Comparison of ENCODE assay signal across 8 cellular contexts in genomic region chr1:167687919-167688519, GRCh38. TPM values are rescaled to one million over a fixed set of nuclear protein-coding genes. Genes with fewer than 3 reads are reported as not detected.
DNase-seq lines count a peak whose midpoint lies in the region; ATAC-seq and TF ChIP-seq lines count a peak whose summit lies in the region.

No MANE protein-coding gene starts in this region.

- TF ChIP-seq CTCF in heart left ventricle (IDR thresholded peaks at IDR 0.05) = peak; percentile 86 to 98 (median 93)

- no peaks in the 10 kb centered on the region for H3K27me3 ChIP-seq in CD4-positive, alpha-beta memory T cell (ENCODE audit: insufficient read depth, low read length)
- no peaks in the 10 kb centered on the region for H3K27me3 ChIP-seq in heart left ventricle

- intact Hi-C loops in CD4-positive, alpha-beta memory T cell (cut with micrococcal nuclease) = loop anchor here (1.0 to 10.0 kb wide), 5 partner anchors 51 to 423 kb away; no protein-coding TSS in a partner anchor
- intact Hi-C loops in heart left ventricle (cut with DNase I) = loop anchor here (1.0 to 10.0 kb wide), 9 partner anchors 36 to 136 kb away; partner anchors contain the start of genes RCSD1 (in 5 of the 10) and CREG1 (in 1 of the 10)

- H3K4me1 ChIP-seq in CD4-positive, alpha-beta memory T cell (ENCODE audit: insufficient read depth, low read length) = peaks cover 4% of the 10 kb centered on the region
- peaks cover 9 to 64% (median 47%) of the 10 kb centered on the region in 12 donors for H3K4me1 ChIP-seq in heart left ventricle

- H3K27me3 Mint-ChIP-seq in CD4-positive, alpha-beta memory T cell = no peaks in the 10 kb centered on the region
- H3K27me3 Mint-ChIP-seq in activated naive CD8-positive, alpha-beta T cell = no peaks in the 10 kb centered on the region

- WGBS in heart left ventricle, 4 donors = 24 to 27% (median 25%) methylated on average over 7 of the region's 7 CpGs

- TF ChIP-seq POLR2A in heart left ventricle (IDR thresholded peaks at IDR 0.05) = no peak

- H3K27ac ChIP-seq in CD4-positive, alpha-beta memory T cell (ENCODE audit: low read depth, low read length) = peak overlapping the region; percentile 14
- peak overlapping the region in 8 of 12 donors; percentile 41 to 89 (median 80) for H3K27ac ChIP-seq in heart left ventricle

- peak overlapping the region; percentile 55 to 87 (median 70) for H3K27ac Mint-ChIP-seq in CD4-positive, alpha-beta memory T cell
- H3K27ac Mint-ChIP-seq in activated naive CD8-positive, alpha-beta T cell = peak overlapping the region; percentile 71

- no peak overlapping the region for H3K4me3 Mint-ChIP-seq in CD4-positive, alpha-beta memory T cell
- no peak overlapping the region for H3K4me3 Mint-ChIP-seq in activated naive CD8-positive, alpha-beta T cell

- peak; percentile 70 to 78 (median 73) for DNase-seq in CD4-positive, alpha-beta memory T cell
- DNase-seq in NCI-H1048 (lab: John Stamatoyannopoulos, UW) (peak; percentile 69), SKM-1 treated with dmso at 0.1 percent for 144 hours (lab: John Stamatoyannopoulos, UW; ENCODE audit: unreplicated experiment) (peak; percentile 72), heart left ventricle (peak in 4 of 5 donors; percentile 58 to 74 (median 71)), retina (peak; percentile 86)

- H3K9me3 ChIP-seq in CD4-positive, alpha-beta memory T cell (ENCODE audit: control insufficient read depth in 1 of 2, low read length in 2 of 2) = no peaks in the 10 kb centered on the region
- H3K9me3 ChIP-seq in heart left ventricle = no peaks in the 10 kb centered on the region

- H3K9me3 Mint-ChIP-seq in CD4-positive, alpha-beta memory T cell = no peaks in the 10 kb centered on the region
- no peaks in the 10 kb centered on the region for H3K9me3 Mint-ChIP-seq in activated naive CD8-positive, alpha-beta T cell (ENCODE audit: low read depth)

- POLR2A ChIA-PET in CD4-positive, alpha-beta memory T cell (lab: Charles Lee; ENCODE audit: partially characterized antibody) = interaction anchor here (0.8 to 3.7 kb wide), 9 partner anchors 25 to 87 kb away, joined by 3 to 46 read pairs (median 7); no protein-coding TSS in a partner anchor

- CTCF ChIA-PET in CD4-positive, alpha-beta memory T cell (lab: Charles Lee; ENCODE audit: partially characterized antibody) = interaction anchor here (0.5 to 8.7 kb wide), 41 partner anchors 9 to 1832 kb away, joined by 3 to 302 read pairs (median 6); partner anchors contain the start of gene CREG1

- peaks cover 58 to 91% of the 10 kb centered on the region in 2 donors for H3K36me3 Mint-ChIP-seq in CD4-positive, alpha-beta memory T cell
- H3K36me3 Mint-ChIP-seq in activated naive CD8-positive, alpha-beta T cell = peaks cover 3% of the 10 kb centered on the region

- ATAC-seq in GM21515 (IDR thresholded peaks at IDR 0.05; ENCODE audit: unreplicated experiment) = peak; percentile 53
- ATAC-seq in heart left ventricle = peak in 3 of 4 donors; percentile 28 to 45 (median 44)
- no peak for ATAC-seq in HG02884 (IDR thresholded peaks at IDR 0.05; ENCODE audit: unreplicated experiment)

- H3K36me3 ChIP-seq in CD4-positive, alpha-beta memory T cell (ENCODE audit: insufficient read depth, low read length) = peaks cover 87% of the 10 kb centered on the region
- peaks cover 0 to 84% (median 41%) of the 10 kb centered on the region in 9 donors for H3K36me3 ChIP-seq in heart left ventricle

- no peak overlapping the region for H3K4me3 ChIP-seq in CD4-positive, alpha-beta memory T cell (ENCODE audit: low read length in 2 of 2)
- H3K4me3 ChIP-seq in heart left ventricle = no peak overlapping the region

- peaks cover 10 to 35% (median 16%) of the 10 kb centered on the region in 4 donors for H3K4me1 Mint-ChIP-seq in CD4-positive, alpha-beta memory T cell
- peaks cover 22% of the 10 kb centered on the region for H3K4me1 Mint-ChIP-seq in activated naive CD8-positive, alpha-beta T cell (ENCODE audit: low read depth)

RNA-seq across cellular contexts. Expression of gene MPZL1, which starts 33.8 kb away (rescaled TPM):
- 1 to 10 TPM; 5.4 to 7.2 TPM for total RNA-seq in CD4-positive, alpha-beta memory T cell
- polyA plus RNA-seq in CD4-positive, alpha-beta memory T cell = 10 to 100 TPM in 1 of 2 donors, 1 to 10 TPM in 1; 8.6 to 15.8 TPM
- 10 to 100 TPM; 21.2 to 56.3 (median 29.7) TPM for total RNA-seq in heart left ventricle
- polyA plus RNA-seq in heart left ventricle = 10 to 100 TPM in 1 of 2 donors, 1 to 10 TPM in 1; 7.0 to 29.4 TPM

RNA-seq across cellular contexts. Expression of gene RCSD1, which starts 58.0 kb away (rescaled TPM):
- 100 to 1,000 TPM; 124 to 129 TPM for total RNA-seq in CD4-positive, alpha-beta memory T cell
- 100 to 1,000 TPM; 163 to 173 TPM for polyA plus RNA-seq in CD4-positive, alpha-beta memory T cell
- 10 to 100 TPM; 25.0 to 51.5 (median 38.1) TPM for total RNA-seq in heart left ventricle
- polyA plus RNA-seq in heart left ventricle = 10 to 100 TPM; 14.1 to 14.2 TPM
